19 cellular contexts compared by ENCODE assay signal in genomic region chr12:30152705-30153104, GRCh38.
"Had no signal": no experiment of that assay in that cellular context is flagged by ENCODE, and none has a peak within 500 bp of the region (broad histone marks: within the 10 kb centered on the region; RNA-seq: fewer than 3 reads in every experiment).

No MANE protein-coding gene starts in this region.

- DNase-seq: activated CD4-positive, alpha-beta T cell treated with anti-CD3 and anti-CD28 coated beads for 4 hours; activated CD4-positive, alpha-beta T cell treated with anti-CD3 and anti-CD28 coated beads, Interleukin-2, amount 50 U/mL, for 48 hours; activated CD4-positive, CD25-positive, alpha-beta regulatory T cell; activated CD8-positive, alpha-beta memory T cell treated with anti-CD3 and anti-CD28 coated beads, Interleukin-2, amount 50 U/mL, for 48 hours; activated naive CD4-positive, alpha-beta T cell treated with Interleukin-2 at 50 U/mL for 16 hours; activated naive CD8-positive, alpha-beta T cell treated with anti-CD3 and anti-CD28 coated beads for 36 hours; activated T-cell treated with anti-CD3 and anti-CD28 coated beads, Interleukin-2, amount 50 U/mL, for 4 hours; central memory CD4-positive, alpha-beta T cell; dermis blood vessel endothelial cell; effector CD8-positive, alpha-beta T cell; erythroblast; foreskin fibroblast; heart right ventricle; left colon; psoas muscle; right cardiac atrium; stimulated activated CD4-positive, alpha-beta T cell treated with anti-CD3 and anti-CD28 coated beads, Interleukin-4, amount 100 ng/mL, for 24 hours; stimulated activated naive CD4-positive, alpha-beta T cell treated with Interleukin-2 at 50 U/mL for 16 hours had no signal

- ATAC-seq: activated T-cell treated with anti-CD3 and anti-CD28 coated beads, Interleukin-2, amount 50 U/mL, for 4 hours; heart right ventricle; left colon; natural killer cell treated with Interleukin-12 subunit alpha and Interleukin-12 subunit beta and Interleukin-15 and Interleukin-18, amount 100 ng/mL, for 72 hours; psoas muscle; right cardiac atrium had no signal
